26 cellular contexts compared by ENCODE assay signal in genomic region chr9:14780251-14780650, GRCh38. TPM values are rescaled to one million over a fixed set of nuclear protein-coding genes. Genes with fewer than 3 reads are reported as not detected.
A peak's percentile ranks its signal among the peaks of the same experiment; 100 is the strongest.
DNase-seq lines count a peak whose midpoint lies in the region; ATAC-seq and TF ChIP-seq lines count a peak whose summit lies in the region.
"Had no signal": no experiment of that assay in that cellular context is flagged by ENCODE, and none has a peak within 500 bp of the region (broad histone marks: within the 10 kb centered on the region; RNA-seq: fewer than 3 reads in every experiment).

No MANE protein-coding gene starts in this region.

- ATAC-seq in HG03354 (IDR thresholded peaks at IDR 0.05; ENCODE audit: poor library complexity, severe bottlenecking, unreplicated experiment) = no peak
- ATAC-seq: gastroesophageal sphincter; natural killer cell; Panc1; stimulated activated naive CD8-positive, alpha-beta T cell treated with anti-CD3 and anti-CD28 coated beads, Interleukin-15, Interleukin-2, amounts not matched to agents 100 U/mL and 50 U/mL, for 24 hours had no signal

- H3K9me3 ChIP-seq in CD4-positive, alpha-beta memory T cell (ENCODE audit: control insufficient read depth in 1 of 2, low read length in 2 of 2) = no peaks in the 10 kb centered on the region
- H3K9me3 ChIP-seq: gastroesophageal sphincter had no signal

- DNase-seq in DMS 273 treated with DMSO at 0.1 percent for 48 hours (lab: John Stamatoyannopoulos, UW) (peak; percentile 80), NCI-H1694 (lab: John Stamatoyannopoulos, UW) (peak; percentile 95), posterior cingulate gyrus (peak in 6 of 10 donors; percentile 16 to 84 (median 54)), GDM1 (lab: John Stamatoyannopoulos, UW) (no peak)
- DNase-seq in CD4-positive, alpha-beta memory T cell = no peak
- DNase-seq: activated B cell treated with CpG ODN at 0.5 μM for 24 hours; activated CD4-positive, alpha-beta T cell treated with anti-CD3 and anti-CD28 coated beads, Interleukin-2, amount 50 U/mL, for 48 hours; DMS79 treated with DMSO at 0.1 percent for 48 hours; effector CD4-positive, alpha-beta T cell; GOT3; kidney; mesendoderm; natural killer cell; NCI-H2081 treated with DMSO at 0.1 percent for 48 hours; stimulated activated CD4-positive, alpha-beta T cell treated with anti-CD3 and anti-CD28 coated beads, Interleukin-2, amount 100 ng/mL, for 48 hours; stimulated activated naive CD8-positive, alpha-beta T cell treated with anti-CD3 and anti-CD28 coated beads, Interleukin-15, Interleukin-2, amounts not matched to agents 100 U/mL and 50 U/mL, for 24 hours had no signal

- no peak overlapping the region for H3K4me3 ChIP-seq in CD4-positive, alpha-beta memory T cell (ENCODE audit: low read length in 2 of 2)
- H3K4me3 ChIP-seq: gastroesophageal sphincter, SK-N-MC, smooth muscle cell had no signal

- peaks cover 0 to 7% (median 0%) of the 10 kb centered on the region in 5 experiments for H3K9me3 Mint-ChIP-seq in brain
- no peaks in the 10 kb centered on the region for H3K9me3 Mint-ChIP-seq in CD4-positive, alpha-beta memory T cell
- H3K9me3 Mint-ChIP-seq: activated B cell treated with CpG ODN at 0.5 μM for 24 hours; natural killer cell; T-helper 2 cell treated with Interferon-gamma antibody and Interleukin-4, amounts not matched to agents 5 μg/mL and 100 μg/mL, for 36 hours; type B pancreatic cell had no signal

- H3K27me3 ChIP-seq in CD4-positive, alpha-beta memory T cell (ENCODE audit: insufficient read depth, low read length) = no peaks in the 10 kb centered on the region
- H3K27me3 ChIP-seq: gastroesophageal sphincter had no signal

- H3K4me1 ChIP-seq in CD4-positive, alpha-beta memory T cell (ENCODE audit: insufficient read depth, low read length) = no peaks in the 10 kb centered on the region
- H3K4me1 ChIP-seq: gastroesophageal sphincter had no signal

- H3K27ac Mint-ChIP-seq in brain = peak overlapping the region in 4 of 5 experiments; percentile 83 to 98 (median 96)
- H3K27ac Mint-ChIP-seq in CD4-positive, alpha-beta memory T cell = no peak overlapping the region
- H3K27ac Mint-ChIP-seq: activated B cell treated with CpG ODN at 0.5 μM for 24 hours; natural killer cell; progenitor cell of endocrine pancreas; T-helper 2 cell treated with Interferon-gamma antibody and Interleukin-4, amounts not matched to agents 5 μg/mL and 100 μg/mL, for 36 hours; type B pancreatic cell had no signal

- POLR2A ChIA-PET in CD4-positive, alpha-beta memory T cell (lab: Charles Lee; ENCODE audit: partially characterized antibody) = no interaction called here

- no peaks in the 10 kb centered on the region for H3K36me3 Mint-ChIP-seq in brain
- no peaks in the 10 kb centered on the region for H3K36me3 Mint-ChIP-seq in CD4-positive, alpha-beta memory T cell
- H3K36me3 Mint-ChIP-seq: natural killer cell had no signal

- peaks cover 33% of the 10 kb centered on the region for H3K4me1 Mint-ChIP-seq in brain
- H3K4me1 Mint-ChIP-seq in CD4-positive, alpha-beta memory T cell = no peaks in the 10 kb centered on the region
- H3K4me1 Mint-ChIP-seq: activated B cell treated with CpG ODN at 0.5 μM for 24 hours, natural killer cell had no signal

- H3K4me3 Mint-ChIP-seq in brain = peak overlapping the region in 4 of 5 experiments; percentile 22 to 62 (median 57)
- H3K4me3 Mint-ChIP-seq in CD4-positive, alpha-beta memory T cell = no peak overlapping the region
- H3K4me3 Mint-ChIP-seq: activated B cell treated with CpG ODN at 0.5 μM for 24 hours; natural killer cell; T-helper 2 cell treated with Interferon-gamma antibody and Interleukin-4, amounts not matched to agents 5 μg/mL and 100 μg/mL, for 36 hours; type B pancreatic cell had no signal

- no peak overlapping the region for H3K27ac ChIP-seq in CD4-positive, alpha-beta memory T cell (ENCODE audit: low read depth, low read length)
- H3K27ac ChIP-seq: gastroesophageal sphincter, SK-N-MC had no signal

- intact Hi-C loops in posterior cingulate gyrus (cut with DNase I) = no loop called here
- intact Hi-C loops in CD4-positive, alpha-beta memory T cell (cut with micrococcal nuclease) = no loop called here

- CTCF ChIA-PET in CD4-positive, alpha-beta memory T cell (lab: Charles Lee; ENCODE audit: partially characterized antibody) = interaction anchor here (1.3 to 2.3 kb wide), 3 partner anchors 10 to 13 kb away, joined by 4 to 9 read pairs (median 5); no protein-coding TSS in a partner anchor

- no peak for TF ChIP-seq CTCF in brain (conservative IDR thresholded peaks at IDR 0.05)

- no peaks in the 10 kb centered on the region for H3K36me3 ChIP-seq in CD4-positive, alpha-beta memory T cell (ENCODE audit: insufficient read depth, low read length)
- H3K36me3 ChIP-seq: gastroesophageal sphincter had no signal

- H3K27me3 Mint-ChIP-seq in brain = no peaks in the 10 kb centered on the region
- H3K27me3 Mint-ChIP-seq in CD4-positive, alpha-beta memory T cell = peaks cover 4 to 5% of the 10 kb centered on the region in 2 donors
- H3K27me3 Mint-ChIP-seq: progenitor cell of endocrine pancreas, type B pancreatic cell had no signal

RNA-seq across cellular contexts. Expression of gene CER1, which starts 57.7 kb away (rescaled TPM):
- 4.1 TPM for polyA plus RNA-seq in brain (ENCODE audit: insufficient read depth, low read depth, low replicate concordance)
- total RNA-seq in CD4-positive, alpha-beta memory T cell = not detected
- polyA plus RNA-seq in CD4-positive, alpha-beta memory T cell = not detected
- total RNA-seq: activated B cell treated with CpG ODN at 0.5 μM for 24 hours, gastroesophageal sphincter, kidney, natural killer cell, progenitor cell of endocrine pancreas had no signal
- polyA plus RNA-seq: esophagus, smooth muscle cell had no signal

Comparison
In these comparisons a context has a peak if more than half of its experiments do, and no peak if none do; other contexts are left out.
1. DNase-seq: peak in DMS 273 treated with DMSO at 0.1 percent for 48 hours (single experiment), NCI-H1694 (single experiment) and posterior cingulate gyrus (6 of 10); none in CD4-positive, alpha-beta memory T cell (0 of 5) and GDM1 (single experiment).
2. H3K27ac Mint-ChIP-seq: peak in brain (4 of 5); none in CD4-positive, alpha-beta memory T cell (0 of 7).
3. H3K4me3 Mint-ChIP-seq: peak in brain (4 of 5); none in CD4-positive, alpha-beta memory T cell (0 of 8).